In the genomic region with DNA sequence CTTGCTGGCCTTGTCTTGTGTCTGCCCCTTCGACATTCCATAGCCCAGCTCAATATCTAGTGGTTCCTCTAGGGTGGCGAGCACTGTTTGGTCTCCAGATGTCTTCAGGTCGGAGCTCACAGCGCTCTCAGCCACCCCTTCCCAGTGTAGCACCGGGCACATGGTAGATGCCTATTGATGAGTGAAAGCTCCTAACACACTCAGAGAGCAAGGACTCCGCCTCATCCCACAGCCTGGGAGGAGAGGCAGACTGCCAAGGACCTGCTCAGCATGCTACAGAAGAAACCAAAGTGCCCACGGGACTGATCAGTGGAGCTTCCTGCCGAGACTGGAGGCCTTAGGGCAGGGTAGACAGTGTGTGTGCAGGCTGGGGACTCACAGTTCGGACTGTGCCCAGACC, we compare ENCODE assay signal across 14 cellular contexts. TPM values are rescaled to one million over a fixed set of nuclear protein-coding genes. Genes with fewer than 3 reads are reported as not detected.
A peak's percentile ranks its signal among the peaks of the same experiment; 100 is the strongest.
DNase-seq lines count a peak whose midpoint lies in the region; ATAC-seq and TF ChIP-seq lines count a peak whose summit lies in the region.
"Had no signal": no experiment of that assay in that cellular context is flagged by ENCODE, and none has a peak within 500 bp of the region (broad histone marks: within the 10 kb centered on the region; RNA-seq: fewer than 3 reads in every experiment).

No MANE protein-coding gene starts in this region.

- no peak for ATAC-seq in HG02759 (IDR thresholded peaks at IDR 0.05; ENCODE audit: unreplicated experiment)
- ATAC-seq: T-cell had no signal

- no peaks in the 10 kb centered on the region for H3K4me1 ChIP-seq in GM23248 (ENCODE audit: insufficient read depth)
- H3K4me1 ChIP-seq in osteoblast (ENCODE audit: insufficient read depth, low read length), result no peaks in the 10 kb centered on the region
- H3K4me1 ChIP-seq: colonic mucosa, tibial artery had no signal

- H3K9me3 ChIP-seq in GM23248 (ENCODE audit: low read depth), result no peaks in the 10 kb centered on the region
- no peaks in the 10 kb centered on the region for H3K9me3 ChIP-seq in osteoblast (ENCODE audit: low read depth, low read length)
- H3K9me3 ChIP-seq: colonic mucosa, tibial artery had no signal

- H3K36me3 ChIP-seq in GM23248 (ENCODE audit: low read depth) (no peaks in the 10 kb centered on the region), osteoblast (ENCODE audit: insufficient read depth, low read length) (no peaks in the 10 kb centered on the region)
- H3K36me3 ChIP-seq: colonic mucosa, tibial artery had no signal

- H3K9ac ChIP-seq in GM23248, result no peak overlapping the region

- 49% methylated on average over 9 of the region's 9 CpGs for WGBS in GM23248 (ENCODE audit: low coverage in 1 of 2, low lambda C conversion rate in 2 of 2, missing lambda C conversion rate in 2 of 2), 2 experiments
- WGBS in lower leg skin, 2 donors, result 44 to 51% methylated on average over 9 of the region's 9 CpGs

- H2AFZ ChIP-seq in GM23248, result no peak overlapping the region
- no peak overlapping the region for H2AFZ ChIP-seq in osteoblast (ENCODE audit: low read length)

- no peak for TF ChIP-seq CTCF in osteoblast (IDR thresholded peaks at IDR 0.05; ENCODE audit: extremely low read depth, low read depth, low read length)
- no peak for TF ChIP-seq CTCF in lower leg skin (IDR thresholded peaks at IDR 0.05)

- intact Hi-C loops in lower leg skin (cut with DNase I; ENCODE audit: low total_unique reads), result no loop called here

- no peaks in the 10 kb centered on the region for H3F3A ChIP-seq in GM23248 (ENCODE audit: insufficient read depth)

- H3K9me2 ChIP-seq in GM23248 (ENCODE audit: insufficient read depth), result no peaks in the 10 kb centered on the region

- H3K79me2 ChIP-seq in GM23248 (ENCODE audit: insufficient read depth) (no peaks in the 10 kb centered on the region), osteoblast (ENCODE audit: insufficient read depth, low read length) (no peaks in the 10 kb centered on the region)

- H3K27me3 ChIP-seq in GM23248 (replicated peaks; ENCODE audit: insufficient read depth), result no peaks in the 10 kb centered on the region; the same call in 1 of the 2 replicates
- H3K27me3 ChIP-seq in osteoblast (ENCODE audit: insufficient read depth, low read length), result peaks cover 8% of the 10 kb centered on the region
- H3K27me3 ChIP-seq: colonic mucosa, tibial artery had no signal

- in situ Hi-C loops in GM23248 (cut with MboI), result no loop called here

- H3K4me3 ChIP-seq in GM23248 (no peak overlapping the region), osteoblast (ENCODE audit: insufficient read depth, low read length) (no peak overlapping the region), lower leg skin (ENCODE audit: low read depth, poor library complexity, severe bottlenecking) (no peak overlapping the region)
- H3K4me3 ChIP-seq: colonic mucosa, tibial artery had no signal

- no peak for TF ChIP-seq POLR2A in lower leg skin (IDR thresholded peaks at IDR 0.05)

- no peaks in the 10 kb centered on the region for H4K20me1 ChIP-seq in GM23248 (ENCODE audit: insufficient read depth)
- H4K20me1 ChIP-seq in osteoblast (ENCODE audit: insufficient read depth, low read length), result no peaks in the 10 kb centered on the region

- no peak overlapping the region for H3K4me2 ChIP-seq in GM23248 (ENCODE audit: unreplicated experiment)
- H3K4me2 ChIP-seq in osteoblast (ENCODE audit: insufficient read depth, low read length), result no peak overlapping the region

- DNase-seq in GM23248, result peak; percentile 62
- DNase-seq in NCI-H446 (lab: John Stamatoyannopoulos, UW), result peak; percentile 73 to 86
- peak; percentile 36 for DNase-seq in dedifferentiated amniotic fluid mesenchymal stem cell (ENCODE audit: extremely low spot score)
- peak; percentile 95 for DNase-seq in osteoblast (ENCODE audit: insufficient read length, low spot score, missing footprints)
- DNase-seq in activated CD4-positive, alpha-beta T cell treated with anti-CD3 and anti-CD28 coated beads, Interleukin-2, amount 50 U/mL, for 4 hours, result no peak
- DNase-seq in lower leg skin (ENCODE audit: low spot score in 2 of 2), result no peak
- DNase-seq: activated CD4-positive, alpha-beta T cell treated with anti-CD3 and anti-CD28 coated beads, Interleukin-2, amount 10 ng/mL, durations not matched to agents 7 days and 5 days; colonic mucosa; NK-92 treated with Interleukin-12 subunit alpha and Interleukin-12 subunit beta, amount 100 ng/mL, for 24 hours; T-cell had no signal

- H3K27ac ChIP-seq in GM23248 (no peak overlapping the region), osteoblast (ENCODE audit: low read depth, low read length) (no peak overlapping the region)
- H3K27ac ChIP-seq: colonic mucosa, tibial artery had no signal

RNA-seq across cellular contexts. Expression of a gene that starts 10.9 kb away (rescaled TPM):
- total RNA-seq in GM23248 (2014; rRNA removed; shearing (Covaris generic)), result 0.11 and 0.25 TPM in 2 replicates
- polyA plus RNA-seq in GM23248 (2016; fragmentation: Nextera tagmentation; extraction: Ambion mirVana), result 0.16 TPM in 2 replicates
- total RNA-seq in osteoblast (3.5 and 6.5 TPM in 2 replicates), lower leg skin (1 to 10 TPM in 2 of 4 donors, under 1 TPM in 2; 0.25 to 1.2 (median 0.69) TPM)
- total RNA-seq: activated CD4-positive, alpha-beta T cell treated with anti-CD3 and anti-CD28 coated beads, Interleukin-2, amount 10 ng/mL, durations not matched to agents 7 days and 5 days had no signal
- polyA plus RNA-seq: neural cell had no signal

RNA-seq across cellular contexts. Expression of a gene that starts 51.5 kb away (rescaled TPM):
- total RNA-seq in GM23248 (2014; rRNA removed; shearing (Covaris generic)), result not detected in 2 replicates
- polyA plus RNA-seq in GM23248 (2016; fragmentation: Nextera tagmentation; extraction: Ambion mirVana), result not detected in 2 replicates
- total RNA-seq in osteoblast (not detected in 2 replicates), lower leg skin (not detected)
- total RNA-seq: colonic mucosa, glomerular endothelial cell, T-cell had no signal
- polyA plus RNA-seq: neural cell had no signal

Comparison
In these comparisons a context has a peak if more than half of its experiments do, and no peak if none do; other contexts are left out.
1. DNase-seq: peak in GM23248 (single experiment), NCI-H446 (2 of 2), dedifferentiated amniotic fluid mesenchymal stem cell (single experiment) and osteoblast (single experiment); none in activated CD4-positive, alpha-beta T cell treated with anti-CD3 and anti-CD28 coated beads, Interleukin-2, amount 50 U/mL, for 4 hours (0 of 2) and lower leg skin (0 of 2).